In the genomic region with DNA sequence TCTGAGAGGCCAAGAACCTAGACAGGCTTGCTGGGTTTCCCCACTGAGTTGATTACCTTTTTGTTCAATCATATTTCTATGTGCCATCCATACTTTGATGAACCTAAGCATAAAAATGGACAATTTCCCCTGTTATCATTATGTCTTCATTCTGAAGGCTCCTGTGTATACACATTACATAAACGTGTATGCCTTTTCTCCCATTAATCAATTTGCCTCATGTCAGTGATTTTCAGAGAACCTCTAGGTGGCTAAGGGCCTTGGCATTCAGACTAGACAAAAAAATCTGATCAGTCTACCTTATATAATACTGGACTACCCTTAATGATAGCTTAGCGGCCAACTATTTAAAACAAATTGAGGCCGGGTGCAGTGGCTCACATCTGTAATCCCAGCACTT, we compare ENCODE assay signal across 10 cellular contexts.
"Had no signal": no experiment of that assay in that cellular context is flagged by ENCODE, and none has a peak within 500 bp of the region (broad histone marks: within the 10 kb centered on the region; RNA-seq: fewer than 3 reads in every experiment).

No MANE protein-coding gene starts in this region.

- DNase-seq: activated CD4-positive, alpha-beta memory T cell treated with anti-CD3 and anti-CD28 coated beads for 36 hours; activated effector memory CD4-positive, alpha-beta T cell treated with Interleukin-2 at 50 U/mL for 16 hours; activated naive CD4-positive, alpha-beta T cell treated with anti-CD3 and anti-CD28 coated beads, Interleukin-2, amount 10 ng/mL, durations not matched to agents 7 days and 5 days; activated T-cell treated with anti-CD3 and anti-CD28 coated beads, Interleukin-2, amount 50 U/mL, for 1 hour; occipital lobe; stimulated activated CD4-positive, alpha-beta T cell treated with anti-CD3 and anti-CD28 coated beads, Interleukin-12 subunit alpha, Interleukin-12 subunit beta, amount 100 ng/mL, for 4 hours had no signal

- H3K27ac Mint-ChIP-seq: activated CD4-positive, alpha-beta memory T cell treated with anti-CD3 and anti-CD28 coated beads for 36 hours; activated CD4-positive, alpha-beta T cell treated with anti-CD3 and anti-CD28 coated beads for 36 hours; activated naive CD4-positive, alpha-beta T cell treated with anti-CD3 and anti-CD28 coated beads, Interleukin-2, amount 10 ng/mL, durations not matched to agents 7 days and 5 days; memory B cell; WTC11 had no signal

- H3K4me3 ChIP-seq: thoracic aorta had no signal

- H3K9me3 Mint-ChIP-seq: activated CD4-positive, alpha-beta memory T cell treated with anti-CD3 and anti-CD28 coated beads for 36 hours; activated naive CD4-positive, alpha-beta T cell treated with anti-CD3 and anti-CD28 coated beads, Interleukin-2, amount 10 ng/mL, durations not matched to agents 7 days and 5 days; memory B cell; WTC11 had no signal

- H3K36me3 Mint-ChIP-seq: activated CD4-positive, alpha-beta memory T cell treated with anti-CD3 and anti-CD28 coated beads for 36 hours; memory B cell; WTC11 had no signal

- H3K4me3 Mint-ChIP-seq: activated CD4-positive, alpha-beta memory T cell treated with anti-CD3 and anti-CD28 coated beads for 36 hours; activated CD4-positive, alpha-beta T cell treated with anti-CD3 and anti-CD28 coated beads for 36 hours; activated naive CD4-positive, alpha-beta T cell treated with anti-CD3 and anti-CD28 coated beads, Interleukin-2, amount 10 ng/mL, durations not matched to agents 7 days and 5 days; memory B cell; WTC11 had no signal

- H3K9me3 ChIP-seq: thoracic aorta had no signal

- H3K27ac ChIP-seq: thoracic aorta had no signal

- H3K27me3 Mint-ChIP-seq: activated CD4-positive, alpha-beta memory T cell treated with anti-CD3 and anti-CD28 coated beads for 36 hours; activated CD4-positive, alpha-beta T cell treated with anti-CD3 and anti-CD28 coated beads for 36 hours; activated naive CD4-positive, alpha-beta T cell treated with anti-CD3 and anti-CD28 coated beads, Interleukin-2, amount 10 ng/mL, durations not matched to agents 7 days and 5 days; memory B cell had no signal

- ATAC-seq: activated CD4-positive, alpha-beta T cell treated with anti-CD3 and anti-CD28 coated beads for 36 hours; WTC11 had no signal

- H3K36me3 ChIP-seq: thoracic aorta had no signal
